1 cellular context compared by ENCODE assay signal in genomic region chrX:10156199-10157031, GRCh38.
TF ChIP-seq lines count a peak whose summit lies in the region.

Gene CLCN4 (plus strand): TSS chrX:10156975. CDS start chrX:10185033, 28,058 bp downstream.

TF ChIP-seq in HepG2, 621 proteins besides CTCF, POLR2A, EP300 and RAD21 (continued from another document and continues in another):
- TF ChIP-seq REST (IDR thresholded peaks at IDR 0.05; ENCODE audit: borderline replicate concordance in 1 of 2, low read depth in 1 of 2, low read length in 2 of 2) (peak in 1 of 2 experiments; percentile 16; a peak in 1 of 4 replicates), TEAD3 (CRISPR knock-in tag; optimal IDR thresholded peaks at IDR 0.05; ENCODE audit: borderline replicate concordance) (no peak), MLXIP (CRISPR knock-in tag; IDR thresholded peaks at IDR 0.05; ENCODE audit: borderline replicate concordance) (no peak), NFIC (IDR thresholded peaks at IDR 0.05; ENCODE audit: low read length) (no peak), CEBPB (IDR thresholded peaks at IDR 0.05; ENCODE audit: borderline replicate concordance, low read depth, low read length) (peak; percentile 72), TCF12 (IDR thresholded peaks at IDR 0.05) (no peak), TCF12 (CRISPR knock-in tag; IDR thresholded peaks at IDR 0.05) (no peak), ZNF383 (CRISPR knock-in tag; IDR thresholded peaks at IDR 0.05; ENCODE audit: borderline replicate concordance) (no peak), ZBTB49 (CRISPR knock-in tag; IDR thresholded peaks at IDR 0.05; ENCODE audit: borderline replicate concordance) (no peak), GMEB1 (CRISPR knock-in tag; IDR thresholded peaks at IDR 0.05; ENCODE audit: borderline replicate concordance) (no peak), ATF1 (CRISPR knock-in tag; IDR thresholded peaks at IDR 0.05) (no peak), TOE1 (CRISPR knock-in tag; IDR thresholded peaks at IDR 0.05) (no peak), SYNCRIP (IDR thresholded peaks at IDR 0.05; ENCODE audit: insufficient read depth, low read depth, low read length) (no peak), ZNF775 (CRISPR knock-in tag; IDR thresholded peaks at IDR 0.05; ENCODE audit: borderline replicate concordance) (no peak), ZNF597 (CRISPR knock-in tag; IDR thresholded peaks at IDR 0.05) (no peak), ZNF44 (CRISPR knock-in tag; IDR thresholded peaks at IDR 0.05) (no peak), HIVEP1 (CRISPR knock-in tag; IDR thresholded peaks at IDR 0.05) (no peak), ZNF530 (CRISPR knock-in tag; IDR thresholded peaks at IDR 0.05; ENCODE audit: low read depth) (no peak), MAFK (conservative IDR thresholded peaks at IDR 0.05 in 1 of 2, IDR thresholded peaks at IDR 0.05 in 1 of 2; ENCODE audit: low read length in 2 of 2) (no peak), CBX5 (CRISPR knock-in tag; IDR thresholded peaks at IDR 0.05; ENCODE audit: borderline replicate concordance) (no peak), RFXAP (CRISPR knock-in tag; IDR thresholded peaks at IDR 0.05; ENCODE audit: borderline replicate concordance) (no peak), ASH2L (IDR thresholded peaks at IDR 0.05; ENCODE audit: insufficient read length, low read depth, low read length) (peak; percentile 30), NFKB2 (CRISPR knock-in tag; IDR thresholded peaks at IDR 0.05; ENCODE audit: borderline replicate concordance) (peak; percentile 54; the same call in 1 of the 2 replicates), ATRX (CRISPR knock-in tag; IDR thresholded peaks at IDR 0.05; ENCODE audit: borderline replicate concordance) (no peak), MAX (IDR thresholded peaks at IDR 0.05) (0 out of 2 replicates have a peak, but pooled peaks have one; percentile 37), CC2D1A (CRISPR knock-in tag; IDR thresholded peaks at IDR 0.05) (no peak), ZNF17 (CRISPR knock-in tag; IDR thresholded peaks at IDR 0.05) (no peak), POLR2G (IDR thresholded peaks at IDR 0.05; ENCODE audit: low read depth, low read length) (peak; percentile 77), ZNF570 (CRISPR knock-in tag; IDR thresholded peaks at IDR 0.05; ENCODE audit: borderline replicate concordance) (no peak), MAFF (IDR thresholded peaks at IDR 0.05; ENCODE audit: low read depth, low read length) (no peak), HNRNPUL1 (IDR thresholded peaks at IDR 0.05; ENCODE audit: low read depth, low read length) (no peak), ZNF709 (CRISPR knock-in tag; IDR thresholded peaks at IDR 0.05) (no peak), NFE2L1 (CRISPR knock-in tag; IDR thresholded peaks at IDR 0.05; ENCODE audit: borderline replicate concordance) (no peak), ZNF460 (CRISPR knock-in tag; IDR thresholded peaks at IDR 0.05; ENCODE audit: borderline replicate concordance) (no peak), KAT2B (IDR thresholded peaks at IDR 0.05; ENCODE audit: borderline replicate concordance, low read depth, low read length) (no peak), NCOA5 (CRISPR knock-in tag; IDR thresholded peaks at IDR 0.05) (no peak), ZNF7 (CRISPR knock-in tag; IDR thresholded peaks at IDR 0.05) (no peak), NBN (conservative IDR thresholded peaks at IDR 0.05) (no peak), GABPA (IDR thresholded peaks at IDR 0.05; ENCODE audit: low read depth, low read length) (no peak), GABPA (CRISPR knock-in tag; IDR thresholded peaks at IDR 0.05; ENCODE audit: low read depth) (0 out of 2 replicates have a peak, but pooled peaks have one; percentile 9), EED (CRISPR knock-in tag; IDR thresholded peaks at IDR 0.05) (no peak), ZNF766 (CRISPR knock-in tag; IDR thresholded peaks at IDR 0.05; ENCODE audit: borderline replicate concordance) (0 out of 2 replicates have a peak, but pooled peaks have one; percentile 42), KDM4B (CRISPR knock-in tag; IDR thresholded peaks at IDR 0.05) (no peak), ZFP90 (CRISPR knock-in tag; IDR thresholded peaks at IDR 0.05; ENCODE audit: borderline replicate concordance) (0 out of 2 replicates have a peak, but pooled peaks have one; percentile 54), GFI1 (CRISPR knock-in tag; IDR thresholded peaks at IDR 0.05; ENCODE audit: borderline replicate concordance) (no peak), ZNF513 (CRISPR knock-in tag; conservative IDR thresholded peaks at IDR 0.05) (no peak), ZNF510 (CRISPR knock-in tag; IDR thresholded peaks at IDR 0.05; ENCODE audit: low read depth) (no peak), MED8 (CRISPR knock-in tag; IDR thresholded peaks at IDR 0.05; ENCODE audit: insufficient replicate concordance) (no peak), ZNF800 (CRISPR knock-in tag; IDR thresholded peaks at IDR 0.05) (no peak), HCFC1 (IDR thresholded peaks at IDR 0.05; ENCODE audit: low read depth, low read length) (no peak), PHB2 (IDR thresholded peaks at IDR 0.05; ENCODE audit: partially characterized antibody) (no peak), NFATC3 (CRISPR knock-in tag; IDR thresholded peaks at IDR 0.05) (no peak), ELF3 (CRISPR knock-in tag; IDR thresholded peaks at IDR 0.05) (no peak), KLF16 (CRISPR knock-in tag; IDR thresholded peaks at IDR 0.05) (no peak), ZNF572 (CRISPR knock-in tag; IDR thresholded peaks at IDR 0.05) (no peak), ZNF614 (CRISPR knock-in tag; IDR thresholded peaks at IDR 0.05; ENCODE audit: borderline replicate concordance) (0 out of 2 replicates have a peak, but pooled peaks have one; percentile 37), ZNF564 (CRISPR knock-in tag; IDR thresholded peaks at IDR 0.05) (no peak), THAP11 (CRISPR knock-in tag; IDR thresholded peaks at IDR 0.05) (peak; percentile 13; the same call in 1 of the 2 replicates), ZNF264 (CRISPR knock-in tag; IDR thresholded peaks at IDR 0.05) (no peak)
